ENCODE assay signal across 24 cellular contexts in the genomic region with DNA sequence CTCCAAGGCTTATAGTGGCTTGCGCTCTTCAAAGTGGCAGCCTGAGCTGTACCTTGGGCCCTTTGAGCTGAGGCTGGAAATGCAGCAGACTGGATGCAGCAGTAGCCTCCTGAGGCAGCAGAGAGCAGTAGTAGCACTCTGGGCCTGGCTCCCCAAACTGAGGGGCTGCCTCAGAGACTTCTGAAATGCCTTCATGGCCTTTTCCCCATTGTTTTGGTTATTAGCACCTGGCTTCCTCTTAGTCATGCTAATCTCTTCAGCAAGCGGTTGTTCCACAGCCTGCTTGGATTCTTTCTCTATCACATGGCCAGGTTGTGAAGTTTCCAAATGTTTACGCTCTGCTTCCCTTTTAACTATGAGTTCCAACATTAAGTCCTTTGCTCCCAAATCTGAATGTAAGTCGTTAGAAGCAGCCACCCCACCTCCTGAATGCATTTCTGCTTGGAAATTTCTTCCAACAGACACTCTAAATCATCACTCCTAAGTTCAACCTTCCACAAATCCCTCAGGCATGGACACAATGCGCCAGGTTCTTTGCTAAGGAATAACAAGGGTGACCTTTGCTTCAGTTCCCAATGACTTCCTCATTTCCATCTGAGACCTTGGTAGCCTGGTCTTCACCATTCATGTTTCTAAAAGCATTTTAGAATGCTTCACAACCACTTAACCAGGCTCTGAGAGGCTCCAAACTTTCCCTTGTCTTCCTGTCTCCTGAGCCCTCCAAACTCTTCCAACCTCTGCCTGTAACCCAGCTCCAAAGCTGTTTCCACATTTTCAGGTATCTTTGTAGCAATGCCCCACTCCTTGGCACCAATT.
DNase-seq lines count a peak whose midpoint lies in the region; ATAC-seq, FAIRE-seq and TF ChIP-seq lines count a peak whose summit lies in the region.
"Had no signal": no experiment of that assay in that cellular context is flagged by ENCODE, and none has a peak within 500 bp of the region (broad histone marks: within the 10 kb centered on the region; RNA-seq: fewer than 3 reads in every experiment).

No MANE protein-coding gene starts in this region.

- FAIRE-seq in D721Med (lab: Jason Lieb, UNC) = no peak

- peak; percentile 16 for ATAC-seq in stimulated activated naive B cell treated with anti-CD40 and anti-IgM and Interleukin-4, amounts not matched to agents 10 μg/mL and 1 μg/mL and 100 μg/mL, for 72 hours (replicated peaks)
- ATAC-seq: activated CD8-positive, alpha-beta T cell treated with anti-CD3 and anti-CD28 coated beads, Interleukin-2, amount 10 ng/mL, durations not matched to agents 7 days and 5 days; HCT116; T-cell had no signal

- H3K27me3 Mint-ChIP-seq in stimulated activated naive B cell treated with anti-CD40 and anti-IgM and Interleukin-4, amounts not matched to agents 10 μg/mL and 1 μg/mL and 100 μg/mL, for 72 hours = no peaks in the 10 kb centered on the region

- H3K27ac Mint-ChIP-seq in stimulated activated naive B cell treated with anti-CD40 and anti-IgM and Interleukin-4, amounts not matched to agents 10 μg/mL and 1 μg/mL and 100 μg/mL, for 72 hours = no peak overlapping the region
- H3K27ac Mint-ChIP-seq: activated CD8-positive, alpha-beta T cell treated with anti-CD3 and anti-CD28 coated beads, Interleukin-2, amount 10 ng/mL, durations not matched to agents 7 days and 5 days; IgD-negative memory B cell; T-cell had no signal

- H3K27me3 ChIP-seq in NT2/D1 (ENCODE audit: insufficient read depth, insufficient read length) = no peaks in the 10 kb centered on the region
- H3K27me3 ChIP-seq: SJSA1, tibial nerve had no signal

- no peaks in the 10 kb centered on the region for H3K36me3 Mint-ChIP-seq in stimulated activated naive B cell treated with anti-CD40 and anti-IgM and Interleukin-4, amounts not matched to agents 10 μg/mL and 1 μg/mL and 100 μg/mL, for 72 hours
- H3K36me3 Mint-ChIP-seq: IgD-negative memory B cell, T-cell had no signal

- DNase-seq in NCI-H82 (lab: John Stamatoyannopoulos, UW) (peak; percentile 3), NCI-H82 treated with DMSO at 0.1 percent for 48 hours (lab: John Stamatoyannopoulos, UW; ENCODE audit: unreplicated experiment) (no peak), NT2/D1 (ENCODE audit: low read depth, low spot score) (peak; percentile 93), iPS DF 19.7 (ENCODE audit: low read depth, low spot score) (peak; percentile 98), NCI-H345 (lab: John Stamatoyannopoulos, UW) (no peak), erythroblast (lab: John Stamatoyannopoulos, UW) (no peak), D721Med (ENCODE audit: insufficient read length, low spot score) (no peak)
- no peak for DNase-seq in stimulated activated naive B cell treated with anti-CD40 and anti-IgM and Interleukin-4, amounts not matched to agents 10 μg/mL and 1 μg/mL and 100 μg/mL, for 72 hours
- DNase-seq: activated CD4-positive, CD25-positive, alpha-beta regulatory T cell treated with anti-CD3 and anti-CD28 coated beads, Interleukin-2, amount 50 U/mL, for 72 hours; activated CD8-positive, alpha-beta T cell treated with anti-CD3 and anti-CD28 coated beads, Interleukin-2, amount 10 ng/mL, durations not matched to agents 7 days and 5 days; activated gamma-delta T cell; activated T-cell treated with anti-CD3 and anti-CD28 coated beads for 4 hours; cerebellar nuclear complex; DMS53; NCI-H1105 treated with DMSO at 0.1 percent for 48 hours; NCI-H2029 treated with DMSO at 0.1 percent for 48 hours; posterior cingulate gyrus; stimulated activated CD4-positive, alpha-beta T cell treated with anti-CD3 and anti-CD28 coated beads, Interleukin-15, amount 100 ng/mL, for 24 hours; T-cell had no signal

- peaks cover 5% of the 10 kb centered on the region for H3K4me1 ChIP-seq in NT2/D1 (ENCODE audit: insufficient read depth, insufficient read length)
- H3K4me1 ChIP-seq: SJSA1, tibial nerve had no signal

- H3K4me1 Mint-ChIP-seq in stimulated activated naive B cell treated with anti-CD40 and anti-IgM and Interleukin-4, amounts not matched to agents 10 μg/mL and 1 μg/mL and 100 μg/mL, for 72 hours = no peaks in the 10 kb centered on the region
- H3K4me1 Mint-ChIP-seq: IgD-negative memory B cell, T-cell had no signal

- no peak overlapping the region for H3K4me3 ChIP-seq in NT2/D1 (ENCODE audit: insufficient read length, low read depth)
- H3K4me3 ChIP-seq: SJSA1, tibial nerve had no signal

- peaks cover 5% of the 10 kb centered on the region; the same call in 1 of the 2 replicates for H3K9me3 ChIP-seq in NT2/D1 (ENCODE audit: insufficient read depth, low read length)
- H3K9me3 ChIP-seq: SJSA1, tibial nerve had no signal

- H3K36me3 ChIP-seq in NT2/D1 (ENCODE audit: insufficient read depth, insufficient read length, low read length) = no peaks in the 10 kb centered on the region
- H3K36me3 ChIP-seq: SJSA1, tibial nerve had no signal

- H3K4me3 Mint-ChIP-seq in stimulated activated naive B cell treated with anti-CD40 and anti-IgM and Interleukin-4, amounts not matched to agents 10 μg/mL and 1 μg/mL and 100 μg/mL, for 72 hours = no peak overlapping the region
- H3K4me3 Mint-ChIP-seq: activated CD8-positive, alpha-beta T cell treated with anti-CD3 and anti-CD28 coated beads, Interleukin-2, amount 10 ng/mL, durations not matched to agents 7 days and 5 days; IgD-negative memory B cell; neural crest cell; T-cell had no signal

- no peak for TF ChIP-seq POLR2A in erythroblast (IDR thresholded peaks at IDR 0.05; ENCODE audit: low read length)

- H3K9me3 Mint-ChIP-seq in stimulated activated naive B cell treated with anti-CD40 and anti-IgM and Interleukin-4, amounts not matched to agents 10 μg/mL and 1 μg/mL and 100 μg/mL, for 72 hours = no peaks in the 10 kb centered on the region
- H3K9me3 Mint-ChIP-seq: T-cell had no signal

- no peak overlapping the region for H3K9ac ChIP-seq in NT2/D1 (ENCODE audit: insufficient read length, low read depth)

- no peak for TF ChIP-seq CTCF in D721Med (IDR thresholded peaks at IDR 0.05; ENCODE audit: insufficient read depth, missing control alignments)

Comparison
In these comparisons a context has a peak if more than half of its experiments do, and no peak if none do; other contexts are left out.
1. DNase-seq: peak in NCI-H82 (single experiment), NT2/D1 (single experiment) and iPS DF 19.7 (single experiment); none in NCI-H82 treated with DMSO at 0.1 percent for 48 hours (single experiment), stimulated activated naive B cell treated with anti-CD40 and anti-IgM and Interleukin-4, amounts not matched to agents 10 μg/mL and 1 μg/mL and 100 μg/mL, for 72 hours (single experiment), NCI-H345 (single experiment), erythroblast (0 of 2) and D721Med (single experiment).